11 cellular contexts compared by ENCODE assay signal in genomic region chr20:50690562-50690978, GRCh38. TPM values are rescaled to one million over a fixed set of nuclear protein-coding genes. Genes with fewer than 3 reads are reported as not detected.
A peak's percentile ranks its signal among the peaks of the same experiment; 100 is the strongest.
DNase-seq lines count a peak whose midpoint lies in the region; ATAC-seq, FAIRE-seq and TF ChIP-seq lines count a peak whose summit lies in the region.
"Had no signal": no experiment of that assay in that cellular context is flagged by ENCODE, and none has a peak within 500 bp of the region (broad histone marks: within the 10 kb centered on the region; RNA-seq: fewer than 3 reads in every experiment).

No MANE protein-coding gene starts in this region.

- H4K20me1 ChIP-seq in keratinocyte (ENCODE audit: control insufficient read depth, extremely low read depth, insufficient read depth, low read length), result no peaks in the 10 kb centered on the region

- intact Hi-C loops in body of pancreas (cut with DNase I) (no loop called here), stomach (cut with DNase I; ENCODE audit: low total_unique reads) (no loop called here)

- no peaks in the 10 kb centered on the region for H3K9me1 ChIP-seq in keratinocyte (ENCODE audit: control insufficient read depth, extremely low read depth, insufficient read depth, low read length)

- H2AFZ ChIP-seq in keratinocyte (ENCODE audit: control insufficient read depth, low read length), result peak overlapping the region; percentile 80

- peak overlapping the region in 3 of 4 donors; percentile 45 to 77 (median 62) for H3K27ac ChIP-seq in body of pancreas
- no peak overlapping the region for H3K27ac ChIP-seq in keratinocyte (ENCODE audit: control insufficient read depth, insufficient read depth, low read length)
- H3K27ac ChIP-seq in stomach, result peak overlapping the region; percentile 38 to 81 (median 73)
- H3K27ac ChIP-seq: 22Rv1 had no signal

- no peaks in the 10 kb centered on the region for H3K79me2 ChIP-seq in keratinocyte (ENCODE audit: control insufficient read depth, insufficient read depth, low read length)

- H3K4me3 ChIP-seq in body of pancreas (no peak overlapping the region), keratinocyte (ENCODE audit: control insufficient read depth in 2 of 3, extremely low read depth in 1 of 3, insufficient read depth in 2 of 3, low read depth in 1 of 3, low read length in 3 of 3) (no peak overlapping the region), stomach (peak overlapping the region; percentile 39 to 57 (median 50))

- H3K4me1 ChIP-seq in body of pancreas (peaks cover 30% of the 10 kb centered on the region), keratinocyte (ENCODE audit: control insufficient read depth, extremely low read depth, insufficient read depth, low read length) (peaks cover 17% of the 10 kb centered on the region), stomach (peaks cover 22 to 42% (median 32%) of the 10 kb centered on the region in 4 donors)

- H3K9me3 ChIP-seq in body of pancreas (no peaks in the 10 kb centered on the region), keratinocyte (ENCODE audit: control insufficient read depth, low read depth, low read length) (no peaks in the 10 kb centered on the region), stomach (no peaks in the 10 kb centered on the region)

- no peak for TF ChIP-seq CTCF in body of pancreas (IDR thresholded peaks at IDR 0.05)
- TF ChIP-seq CTCF in keratinocyte (optimal IDR thresholded peaks at IDR 0.05 in 1 of 3, IDR thresholded peaks at IDR 0.05 in 1 of 3, conservative IDR thresholded peaks at IDR 0.05 in 1 of 3; ENCODE audit: extremely low read depth in 1 of 3, insufficient read depth in 2 of 3, low read length in 3 of 3), result no peak
- no peak for TF ChIP-seq CTCF in stomach (IDR thresholded peaks at IDR 0.05)

- H3K9ac ChIP-seq in keratinocyte (ENCODE audit: control insufficient read depth, extremely low read depth, insufficient read depth, low read length), result no peak overlapping the region

- no peak for FAIRE-seq in keratinocyte (lab: Jason Lieb, UNC)

- 69 to 73% methylated on average over 11 of the region's 11 CpGs for WGBS in body of pancreas, 2 donors
- WGBS in stomach, 5 donors, result 52 to 67% (median 56%) methylated on average over 11 of the region's 11 CpGs

- no peak for TF ChIP-seq POLR2A in body of pancreas (IDR thresholded peaks at IDR 0.05)
- TF ChIP-seq POLR2A in stomach (IDR thresholded peaks at IDR 0.05), result no peak

- no peak for TF ChIP-seq EP300 in stomach (IDR thresholded peaks at IDR 0.05)

- H3K27me3 ChIP-seq in body of pancreas, result no peaks in the 10 kb centered on the region
- peaks cover 16% of the 10 kb centered on the region for H3K27me3 ChIP-seq in keratinocyte (ENCODE audit: control insufficient read depth, extremely low read depth, insufficient read depth, low read length)
- peaks cover 0 to 28% (median 8%) of the 10 kb centered on the region in 3 donors for H3K27me3 ChIP-seq in stomach

- peak; percentile 5 for DNase-seq in DMS79 treated with DMSO at 0.1 percent for 48 hours (lab: John Stamatoyannopoulos, UW)
- no peak for DNase-seq in DMS79 (lab: John Stamatoyannopoulos, UW)
- DNase-seq in body of pancreas, result no peak
- no peak for DNase-seq in keratinocyte (ENCODE audit: low read depth, low spot score)
- no peak for DNase-seq in stomach
- no peak for DNase-seq in NCI-H1092 (lab: John Stamatoyannopoulos, UW)
- DNase-seq: NCI-H2107; stimulated activated CD4-positive, alpha-beta T cell treated with anti-CD3 and anti-CD28 coated beads, Interleukin-2, amount 100 ng/mL, for 24 hours had no signal

- H3K36me3 ChIP-seq in body of pancreas (replicated peaks in 1 of 2; ENCODE audit: insufficient read depth in 1 of 2, low read depth in 2 of 2), result no peaks in the 10 kb centered on the region
- no peaks in the 10 kb centered on the region for H3K36me3 ChIP-seq in keratinocyte (ENCODE audit: control insufficient read depth in 2 of 2, extremely low read depth in 1 of 2, insufficient read depth in 2 of 2, low read length in 2 of 2)
- H3K36me3 ChIP-seq in stomach, result no peaks in the 10 kb centered on the region

- H3K4me2 ChIP-seq in keratinocyte (ENCODE audit: control insufficient read depth, extremely low read depth, insufficient read depth, low read depth, low read length), result peak overlapping the region; percentile 65

- ATAC-seq in body of pancreas (peak; percentile 4), HG03039 (IDR thresholded peaks at IDR 0.05; ENCODE audit: unreplicated experiment) (no peak), GM21381 (IDR thresholded peaks at IDR 0.05; ENCODE audit: unreplicated experiment) (no peak)

- dilution Hi-C loops in keratinocyte (cut with MboI; ENCODE audit: extremely low pct_ligation_motif_present, low sequenced_read_pairs), result no loop called here

RNA-seq across cellular contexts. Expression of gene RIPOR3, which starts 0.8 kb away (rescaled TPM):
- total RNA-seq in body of pancreas (1 to 10 TPM; 2.3 to 6.9 TPM), stomach (10 to 100 TPM in 3 of 5 donors, 1 to 10 TPM in 2; 8.1 to 61.1 (median 13.4) TPM)
- polyA plus RNA-seq in keratinocyte (0.10 to 0.40 TPM (median 0.10 TPM) in 3 replicates), stomach (1 to 10 TPM; 4.4 to 5.9 (median 5.8) TPM)
- 0.42 TPM for polyA plus RNA-seq in keratinocyte (2011; ENCODE audit: low read depth)
- 0.05 and 0.06 TPM in 2 replicates for polyA plus RNA-seq in keratinocyte (2011; cell fraction: cytosol; rRNA removed)
- 0.43 and 0.44 TPM in 2 replicates for polyA plus RNA-seq in keratinocyte (2011; cell fraction: nucleus; rRNA removed)
- 0.22 and 1.2 TPM in 2 replicates for polyA plus RNA-seq in keratinocyte (2012; ENCODE audit: low replicate concordance)
- polyA minus RNA-seq in keratinocyte, result 0.10 to 0.72 TPM in 2 of 3 replicates, not detected in the other
- not detected for polyA minus RNA-seq in keratinocyte (2011; cell fraction: cytosol; rRNA and poly(A)+ RNA removed)
- polyA minus RNA-seq in keratinocyte (2011; cell fraction: nucleus; rRNA and poly(A)+ RNA removed), result 0.11 and 0.31 TPM in 2 replicates

RNA-seq across cellular contexts. Expression of gene PARD6B, which starts 40.8 kb away (rescaled TPM):
- total RNA-seq in body of pancreas (1 to 10 TPM; 4.6 to 8.6 TPM), stomach (10 to 100 TPM in 4 of 5 donors, 1 to 10 TPM in 1; 5.4 to 69.5 (median 22.6) TPM)
- polyA plus RNA-seq in keratinocyte (1.4 to 2.0 TPM (median 1.4 TPM) in 3 replicates), stomach (1 to 10 TPM; 3.2 to 6.0 (median 3.7) TPM)
- polyA plus RNA-seq in keratinocyte (2011; ENCODE audit: low read depth), result 9.9 TPM
- polyA plus RNA-seq in keratinocyte (2011; cell fraction: cytosol; rRNA removed), result 0.30 and 1.1 TPM in 2 replicates
- 2.0 and 2.9 TPM in 2 replicates for polyA plus RNA-seq in keratinocyte (2011; cell fraction: nucleus; rRNA removed)
- 1.1 and 9.7 TPM in 2 replicates for polyA plus RNA-seq in keratinocyte (2012; ENCODE audit: low replicate concordance)
- 1.8 to 4.9 TPM (median 2.5 TPM) in 3 replicates for polyA minus RNA-seq in keratinocyte
- polyA minus RNA-seq in keratinocyte (2011; cell fraction: cytosol; rRNA and poly(A)+ RNA removed), result 1.5 TPM
- 2.5 and 4.3 TPM in 2 replicates for polyA minus RNA-seq in keratinocyte (2011; cell fraction: nucleus; rRNA and poly(A)+ RNA removed)

Comparison
In these comparisons a context has a peak if more than half of its experiments do, and no peak if none do; other contexts are left out.
1. H3K4me3 ChIP-seq: peak in stomach (4 of 4); none in body of pancreas (0 of 2) and keratinocyte (0 of 3).